9 cellular contexts compared by ENCODE assay signal in genomic region chr9:80175286-80175906, GRCh38.
A peak's percentile ranks its signal among the peaks of the same experiment; 100 is the strongest.
DNase-seq lines count a peak whose midpoint lies in the region; ATAC-seq and TF ChIP-seq lines count a peak whose summit lies in the region.
"Had no signal": no experiment of that assay in that cellular context is flagged by ENCODE, and none has a peak within 500 bp of the region (broad histone marks: within the 10 kb centered on the region; RNA-seq: fewer than 3 reads in every experiment).

No MANE protein-coding gene starts in this region.

- peak; percentile 7 for DNase-seq in activated naive CD8-positive, alpha-beta T cell treated with anti-CD3 and anti-CD28 coated beads, Interleukin-2, amount 50 U/mL, for 24 hours
- DNase-seq in activated naive CD8-positive, alpha-beta T cell treated with anti-CD3 and anti-CD28 coated beads for 36 hours: no peak
- DNase-seq in OCI-M1 (lab: John Stamatoyannopoulos, UW): peak; percentile 62
- no peak for DNase-seq in endothelial cell (ENCODE audit: low spot score)
- DNase-seq in neuronal stem cell (ENCODE audit: low spot score): peak; percentile 5
- DNase-seq in ureter (ENCODE audit: low spot score): no peak
- no peak for DNase-seq in activated T-cell treated with anti-CD3 and anti-CD28 coated beads, Interleukin-2, amount 50 U/mL, for 1 hour

- H4K91ac ChIP-seq in neuronal stem cell (ENCODE audit: low read depth, low read length, poor library complexity): no peak overlapping the region

- no peak overlapping the region for H3K4ac ChIP-seq in neuronal stem cell (ENCODE audit: low read length)

- no peak overlapping the region for H3K4me3 Mint-ChIP-seq in activated naive CD8-positive, alpha-beta T cell treated with anti-CD3 and anti-CD28 coated beads, Interleukin-2, amount 50 U/mL, for 24 hours
- H3K4me3 Mint-ChIP-seq in activated naive CD8-positive, alpha-beta T cell treated with anti-CD3 and anti-CD28 coated beads for 36 hours: no peak overlapping the region
- no peak overlapping the region for H3K4me3 Mint-ChIP-seq in endothelial cell (ENCODE audit: unreplicated experiment)
- H3K4me3 Mint-ChIP-seq: central memory CD8-positive, alpha-beta T cell had no signal

- H2BK15ac ChIP-seq in neuronal stem cell (ENCODE audit: low read length): no peak overlapping the region

- WGBS in neuronal stem cell (ENCODE audit: extremely low coverage in 2 of 2, insufficient read length in 2 of 2, insufficient replicate concordance in 1 of 2), 2 donors: no CpG with 5 or more reads among the region's 1 CpG

- no peak overlapping the region for H3K18ac ChIP-seq in neuronal stem cell (ENCODE audit: low read length)

- peaks cover 3 to 9% of the 10 kb centered on the region in 2 donors for H3K9me3 ChIP-seq in neuronal stem cell (replicated peaks in 1 of 2; ENCODE audit: control insufficient read depth in 2 of 2, insufficient read depth in 1 of 2, low read depth in 1 of 2, low read length in 2 of 2)

- peaks cover 2% of the 10 kb centered on the region for H3K27me3 Mint-ChIP-seq in activated naive CD8-positive, alpha-beta T cell treated with anti-CD3 and anti-CD28 coated beads, Interleukin-2, amount 50 U/mL, for 24 hours
- peaks cover 6% of the 10 kb centered on the region for H3K27me3 Mint-ChIP-seq in activated naive CD8-positive, alpha-beta T cell treated with anti-CD3 and anti-CD28 coated beads for 36 hours
- peaks cover 1% of the 10 kb centered on the region for H3K27me3 Mint-ChIP-seq in endothelial cell (ENCODE audit: unreplicated experiment)
- H3K27me3 Mint-ChIP-seq: central memory CD8-positive, alpha-beta T cell had no signal

- no peak for ATAC-seq in activated naive CD8-positive, alpha-beta T cell treated with anti-CD3 and anti-CD28 coated beads, Interleukin-2, amount 50 U/mL, for 24 hours
- ATAC-seq in HG03060 (IDR thresholded peaks at IDR 0.05; ENCODE audit: low read depth, unreplicated experiment): peak; percentile 57

- no peak overlapping the region for H2AFZ ChIP-seq in neuronal stem cell (ENCODE audit: low read length)

- H3K4me1 Mint-ChIP-seq in activated naive CD8-positive, alpha-beta T cell treated with anti-CD3 and anti-CD28 coated beads, Interleukin-2, amount 50 U/mL, for 24 hours: no peaks in the 10 kb centered on the region
- H3K4me1 Mint-ChIP-seq in activated naive CD8-positive, alpha-beta T cell treated with anti-CD3 and anti-CD28 coated beads for 36 hours: no peaks in the 10 kb centered on the region
- no peaks in the 10 kb centered on the region for H3K4me1 Mint-ChIP-seq in endothelial cell (ENCODE audit: unreplicated experiment)
- H3K4me1 Mint-ChIP-seq: central memory CD8-positive, alpha-beta T cell had no signal

- H3K4me1 ChIP-seq in neuronal stem cell (ENCODE audit: control insufficient read depth in 2 of 2, insufficient read depth in 1 of 2, low read depth in 1 of 2, low read length in 2 of 2): no peaks in the 10 kb centered on the region

- H3K23ac ChIP-seq in neuronal stem cell (ENCODE audit: low read depth, low read length, poor library complexity): no peak overlapping the region

- H3K9ac ChIP-seq in neuronal stem cell (ENCODE audit: low read depth, low read length, poor library complexity): no peak overlapping the region

- no peak overlapping the region for H2BK12ac ChIP-seq in neuronal stem cell (ENCODE audit: low read length)

- H2BK5ac ChIP-seq in neuronal stem cell (ENCODE audit: low read length): no peak overlapping the region

- no peak overlapping the region for H3K4me3 ChIP-seq in neuronal stem cell (ENCODE audit: low read length in 2 of 2)

- H2AK5ac ChIP-seq in neuronal stem cell (ENCODE audit: low read depth, low read length): no peak overlapping the region

- H3K79me1 ChIP-seq in neuronal stem cell (ENCODE audit: low read depth, low read length): no peaks in the 10 kb centered on the region

- no peaks in the 10 kb centered on the region for H3K9me3 Mint-ChIP-seq in activated naive CD8-positive, alpha-beta T cell treated with anti-CD3 and anti-CD28 coated beads, Interleukin-2, amount 50 U/mL, for 24 hours
- no peaks in the 10 kb centered on the region for H3K9me3 Mint-ChIP-seq in activated naive CD8-positive, alpha-beta T cell treated with anti-CD3 and anti-CD28 coated beads for 36 hours
- H3K9me3 Mint-ChIP-seq in endothelial cell (ENCODE audit: unreplicated experiment): no peaks in the 10 kb centered on the region
- H3K9me3 Mint-ChIP-seq: central memory CD8-positive, alpha-beta T cell had no signal

- peak; percentile 85 for TF ChIP-seq CTCF in endothelial cell (IDR thresholded peaks at IDR 0.05; ENCODE audit: unreplicated experiment)

- H2BK120ac ChIP-seq in neuronal stem cell (ENCODE audit: low read depth, low read length): no peak overlapping the region

- H3K4me2 ChIP-seq in neuronal stem cell (ENCODE audit: insufficient read depth, low read length, poor library complexity, severe bottlenecking): no peak overlapping the region

- H4K8ac ChIP-seq in neuronal stem cell (ENCODE audit: low read depth, low read length): no peak overlapping the region

- no peak overlapping the region for H3K14ac ChIP-seq in neuronal stem cell (ENCODE audit: low read length)

- H3K27ac ChIP-seq in neuronal stem cell (replicated peaks; ENCODE audit: low read length): no peak overlapping the region

- H3K36me3 ChIP-seq in neuronal stem cell (replicated peaks in 1 of 2; ENCODE audit: control insufficient read depth in 2 of 2, insufficient read depth in 2 of 2, low read length in 2 of 2): no peaks in the 10 kb centered on the region

- H3K27me3 ChIP-seq in neuronal stem cell (ENCODE audit: control insufficient read depth in 3 of 3, insufficient read depth in 3 of 3, low read depth in 1 of 3, low read length in 3 of 3): no peaks in the 10 kb centered on the region

- H3K36me3 Mint-ChIP-seq in activated naive CD8-positive, alpha-beta T cell treated with anti-CD3 and anti-CD28 coated beads, Interleukin-2, amount 50 U/mL, for 24 hours (ENCODE audit: low read depth): no peaks in the 10 kb centered on the region
- no peaks in the 10 kb centered on the region for H3K36me3 Mint-ChIP-seq in activated naive CD8-positive, alpha-beta T cell treated with anti-CD3 and anti-CD28 coated beads for 36 hours
- no peaks in the 10 kb centered on the region for H3K36me3 Mint-ChIP-seq in endothelial cell (ENCODE audit: low read depth, unreplicated experiment)

- no peak overlapping the region for H3K27ac Mint-ChIP-seq in activated naive CD8-positive, alpha-beta T cell treated with anti-CD3 and anti-CD28 coated beads, Interleukin-2, amount 50 U/mL, for 24 hours
- no peak overlapping the region for H3K27ac Mint-ChIP-seq in activated naive CD8-positive, alpha-beta T cell treated with anti-CD3 and anti-CD28 coated beads for 36 hours
- H3K27ac Mint-ChIP-seq in endothelial cell (ENCODE audit: unreplicated experiment): no peak overlapping the region

Comparison
In these comparisons a context has a peak if more than half of its experiments do, and no peak if none do; other contexts are left out.
1. DNase-seq: peak in activated naive CD8-positive, alpha-beta T cell treated with anti-CD3 and anti-CD28 coated beads, Interleukin-2, amount 50 U/mL, for 24 hours (single experiment), OCI-M1 (single experiment) and neuronal stem cell (single experiment); none in activated naive CD8-positive, alpha-beta T cell treated with anti-CD3 and anti-CD28 coated beads for 36 hours (single experiment), endothelial cell (single experiment), ureter (single experiment) and activated T-cell treated with anti-CD3 and anti-CD28 coated beads, Interleukin-2, amount 50 U/mL, for 1 hour (single experiment).